Comparison of ENCODE assay signal across 29 cellular contexts in the genomic region with DNA sequence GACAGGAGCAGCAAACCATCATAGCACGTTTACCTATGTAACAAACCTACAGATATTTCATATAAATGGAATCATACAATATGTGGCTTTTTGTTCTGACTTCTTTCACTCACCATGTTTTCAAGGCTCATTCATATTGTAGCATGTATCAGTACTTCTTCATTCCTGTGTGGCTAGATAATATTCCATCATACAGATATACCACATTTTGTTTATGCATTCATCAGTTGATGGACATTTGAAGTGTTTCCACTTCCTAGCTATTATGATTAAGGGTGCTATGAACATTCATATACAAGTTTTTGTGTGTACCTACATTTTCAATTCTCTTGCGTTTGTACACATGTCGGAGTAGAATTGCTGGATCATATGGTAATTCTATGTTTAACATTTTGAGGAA.
"Had no signal": no experiment of that assay in that cellular context is flagged by ENCODE, and none has a peak within 500 bp of the region (broad histone marks: within the 10 kb centered on the region; RNA-seq: fewer than 3 reads in every experiment).

No MANE protein-coding gene starts in this region.

- FAIRE-seq: colon had no signal

- DNase-seq: activated B cell treated with CpG ODN at 0.5 μM for 24 hours; activated CD4-positive, alpha-beta memory T cell treated with anti-CD3 and anti-CD28 coated beads for 36 hours; activated CD4-positive, alpha-beta T cell treated with anti-CD3 and anti-CD28 coated beads for 4 hours; activated CD4-positive, alpha-beta T cell treated with anti-CD3 and anti-CD28 coated beads, Interleukin-2, amount 10 ng/mL, durations not matched to agents 24 days and 14 days; activated CD4-positive, alpha-beta T cell treated with anti-CD3 and anti-CD28 coated beads, Interleukin-2, amount 50 U/mL, for 1 hour; activated CD4-positive, alpha-beta T cell treated with anti-CD3 and anti-CD28 coated beads, Interleukin-2, amount 50 U/mL, for 4 hours; activated CD4-positive, CD25-positive, alpha-beta regulatory T cell treated with anti-CD3 and anti-CD28 coated beads, Interleukin-2, amount 50 U/mL, for 72 hours; activated CD8-positive, alpha-beta memory T cell treated with anti-CD3 and anti-CD28 coated beads, Interleukin-2, amount 50 U/mL, for 4 hours; activated CD8-positive, alpha-beta T cell treated with anti-CD3 and anti-CD28 coated beads for 36 hours; activated effector memory CD4-positive, alpha-beta T cell treated with Interleukin-2 at 50 U/mL for 16 hours; activated gamma-delta T cell; activated naive CD4-positive, alpha-beta T cell treated with anti-CD3 and anti-CD28 coated beads for 36 hours; activated naive CD4-positive, alpha-beta T cell treated with anti-CD3 and anti-CD28 coated beads, Interleukin-2, amount 50 U/mL, for 16 hours; activated naive CD8-positive, alpha-beta T cell treated with anti-CD3 and anti-CD28 coated beads for 36 hours; activated T-cell treated with anti-CD3 and anti-CD28 coated beads for 4 hours; activated T-cell treated with anti-CD3 and anti-CD28 coated beads, Interleukin-2, amount 50 U/mL, for 1 hour; activated T-cell treated with anti-CD3 and anti-CD28 coated beads, Interleukin-2, amount 50 U/mL, for 4 hours; adrenal gland; amniotic stem cell; aorta; body of pancreas; brain microvascular endothelial cell; central memory CD4-positive, alpha-beta T cell; T-helper 2 cell; T-helper 9 cell had no signal

- H3K36me3 ChIP-seq: adrenal gland, brain microvascular endothelial cell, breast epithelium had no signal

- ATAC-seq: activated CD8-positive, alpha-beta T cell treated with anti-CD3 and anti-CD28 coated beads for 36 hours; activated naive CD4-positive, alpha-beta T cell treated with anti-CD3 and anti-CD28 coated beads, Interleukin-2, amount 50 U/mL, for 72 hours; activated T-cell treated with anti-CD3 and anti-CD28 coated beads, Interleukin-2, amount 50 U/mL, for 4 hours; body of pancreas had no signal

- H3K4me3 ChIP-seq: adrenal gland, body of pancreas, breast epithelium had no signal

- H3K4me1 ChIP-seq: breast epithelium had no signal

- H3K27ac ChIP-seq: adrenal gland, body of pancreas, brain microvascular endothelial cell, breast epithelium, VCaP had no signal

- H3K27me3 ChIP-seq: adrenal gland, body of pancreas, brain microvascular endothelial cell, breast epithelium had no signal

- H3K9me3 ChIP-seq: adrenal gland, body of pancreas, breast epithelium had no signal
